16 cellular contexts compared by ENCODE assay signal in the genomic region with DNA sequence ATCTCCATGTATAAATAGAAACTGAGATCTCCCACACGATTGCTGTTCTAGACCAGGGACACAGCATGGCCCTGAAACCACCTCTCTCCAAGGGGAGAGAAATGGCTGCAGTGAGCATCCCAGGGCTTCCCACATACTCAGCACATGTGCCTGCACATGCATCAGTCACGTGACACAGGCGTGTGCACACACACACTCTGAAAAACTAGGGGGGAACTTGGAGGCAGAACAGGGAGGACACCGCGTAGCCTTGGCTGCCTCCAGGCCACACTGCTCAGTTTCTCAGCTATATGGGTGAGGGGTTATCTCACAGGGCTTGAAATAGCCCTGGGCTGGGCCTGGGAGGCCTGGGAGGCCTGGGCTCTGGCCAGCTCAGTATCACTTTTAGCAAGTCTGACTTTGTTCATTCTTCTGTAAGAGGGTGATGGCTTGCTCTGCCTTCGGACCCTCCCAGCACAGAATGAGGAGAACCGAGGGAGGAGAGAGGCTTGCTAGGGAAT.
A peak's percentile ranks its signal among the peaks of the same experiment; 100 is the strongest.
DNase-seq lines count a peak whose midpoint lies in the region; ATAC-seq and TF ChIP-seq lines count a peak whose summit lies in the region.
"Had no signal": no experiment of that assay in that cellular context is flagged by ENCODE, and none has a peak within 500 bp of the region (broad histone marks: within the 10 kb centered on the region; RNA-seq: fewer than 3 reads in every experiment).

No MANE protein-coding gene starts in this region.

- H3K27ac ChIP-seq in cardiac muscle cell = peak overlapping the region; percentile 78
- H3K27ac ChIP-seq in right lobe of liver = peak overlapping the region; percentile 64 to 91 (median 72)
- H3K27ac ChIP-seq in skeletal muscle tissue (ENCODE audit: low read depth, low read length) = peak overlapping the region; percentile 67
- H3K27ac ChIP-seq in mesenchymal stem cell (ENCODE audit: low read length, poor library complexity, severe bottlenecking) = no peak overlapping the region
- H3K27ac ChIP-seq in mammary epithelial cell (ENCODE audit: insufficient read depth, low read depth, low read length) = no peak overlapping the region
- H3K27ac ChIP-seq in CD8-positive, alpha-beta T cell (ENCODE audit: low read depth, low read length) = no peak overlapping the region
- H3K27ac ChIP-seq in sigmoid colon = no peak overlapping the region

- H2AFZ ChIP-seq in mesenchymal stem cell (ENCODE audit: low read depth, low read length) = no peak overlapping the region
- no peak overlapping the region for H2AFZ ChIP-seq in mammary epithelial cell (ENCODE audit: low read depth, low read length)

- WGBS in right lobe of liver (ENCODE audit: insufficient coverage, low coverage, low lambda C conversion rate, missing lambda C conversion rate) = 23% methylated on average over 5 of the region's 7 CpGs
- 86% methylated on average over 7 of the region's 7 CpGs for WGBS in mesenchymal stem cell
- 97% methylated on average over 7 of the region's 7 CpGs for WGBS in mammary epithelial cell (ENCODE audit: low coverage, missing lambda C conversion rate)
- 86 to 91% methylated on average over 7 of the region's 7 CpGs for WGBS in sigmoid colon, 2 donors

- no peaks in the 10 kb centered on the region; the same call in 1 of the 2 replicates for H3K36me3 Mint-ChIP-seq in WTC11
- H3K36me3 Mint-ChIP-seq in CD8-positive, alpha-beta T cell = peaks cover 16% of the 10 kb centered on the region

- BruUV-seq in mammary epithelial cell (replicated peaks; lab: Mats Ljungman, UMichigan) = no TSS peak

- POLR2A ChIA-PET in WTC11 (lab: Charles Lee) = no interaction called here
- POLR2A ChIA-PET in CD8-positive, alpha-beta T cell (lab: Charles Lee) = no interaction called here

- DNase-seq in WTC11 (ENCODE audit: low spot score) = no peak
- peak; percentile 58 to 84 for DNase-seq in cardiac muscle cell (ENCODE audit: low read depth in 1 of 2, low spot score in 1 of 2)
- DNase-seq in right lobe of liver = peak in 1 of 3 donors; percentile 62
- no peak for DNase-seq in mesenchymal stem cell
- no peak for DNase-seq in mammary epithelial cell
- DNase-seq in CD8-positive, alpha-beta T cell = no peak
- DNase-seq in sigmoid colon = no peak
- DNase-seq: activated CD4-positive, alpha-beta T cell treated with anti-CD3 and anti-CD28 coated beads for 1 hour; activated effector memory CD4-positive, alpha-beta T cell treated with Interleukin-2 at 50 U/mL for 16 hours; AML-193; amniotic stem cell; Calu3; NCI-H1048; OCI-M1; stimulated activated CD8-positive, alpha-beta memory T cell treated with anti-CD3 and anti-CD28 coated beads, Interleukin-4, amount 100 ng/mL, for 48 hours had no signal

- H3K27me3 ChIP-seq in cardiac muscle cell (no peaks in the 10 kb centered on the region), right lobe of liver (no peaks in the 10 kb centered on the region), skeletal muscle tissue (ENCODE audit: control insufficient read depth in 3 of 3, insufficient read depth in 3 of 3, low read length in 3 of 3) (no peaks in the 10 kb centered on the region), mesenchymal stem cell (ENCODE audit: control insufficient read depth in 1 of 2, insufficient read depth in 1 of 2, low read length in 2 of 2) (no peaks in the 10 kb centered on the region), mammary epithelial cell (ENCODE audit: insufficient read depth, low read length) (no peaks in the 10 kb centered on the region), sigmoid colon (no peaks in the 10 kb centered on the region)
- H3K27me3 ChIP-seq in CD8-positive, alpha-beta T cell (ENCODE audit: insufficient read depth, low read length) = no peaks in the 10 kb centered on the region

- H3K18ac ChIP-seq in mesenchymal stem cell (ENCODE audit: low read depth in 1 of 2, low read length in 2 of 2) = no peak overlapping the region

- TF ChIP-seq CTCF in WTC11 (IDR thresholded peaks at IDR 0.05) = no peak
- no peak for TF ChIP-seq CTCF in cardiac muscle cell (IDR thresholded peaks at IDR 0.05; ENCODE audit: low read depth, low read length)
- no peak for TF ChIP-seq CTCF in right lobe of liver (IDR thresholded peaks at IDR 0.05)
- TF ChIP-seq CTCF in mammary epithelial cell (conservative IDR thresholded peaks at IDR 0.05 in 1 of 2, IDR thresholded peaks at IDR 0.05 in 1 of 2; ENCODE audit: extremely low read depth in 1 of 2, insufficient read depth in 1 of 2, low read depth in 1 of 2, low read length in 2 of 2) = no peak
- no peak for TF ChIP-seq CTCF in CD8-positive, alpha-beta T cell (IDR thresholded peaks at IDR 0.05)
- TF ChIP-seq CTCF in sigmoid colon (IDR thresholded peaks at IDR 0.05) = no peak

- CTCF ChIA-PET in WTC11 (lab: Charles Lee) (interaction anchor here (0.9 to 2.4 kb wide), 5 partner anchors 9 to 193 kb away, joined by 3 to 10 read pairs (median 9); no protein-coding TSS in a partner anchor), mammary epithelial cell (lab: Charles Lee; ENCODE audit: low non-redundant PET) (no interaction called here)
- CTCF ChIA-PET in CD8-positive, alpha-beta T cell (lab: Charles Lee) = interaction anchor here (1.1 to 2.2 kb wide), 3 partner anchors 9 to 90 kb away, joined by 3 to 7 read pairs (median 3); no protein-coding TSS in a partner anchor

- no peak overlapping the region for H3K4ac ChIP-seq in mesenchymal stem cell (ENCODE audit: low read depth in 1 of 2, low read length in 2 of 2)

- H4K20me1 ChIP-seq in mammary epithelial cell (ENCODE audit: insufficient read depth, low read length) = no peaks in the 10 kb centered on the region

- H3K4me1 ChIP-seq in cardiac muscle cell (ENCODE audit: low read depth) = peaks cover 49% of the 10 kb centered on the region
- H3K4me1 ChIP-seq in right lobe of liver = peaks cover 0 to 71% (median 30%) of the 10 kb centered on the region in 4 donors
- peaks cover 45 to 52% (median 49%) of the 10 kb centered on the region in 3 donors for H3K4me1 ChIP-seq in skeletal muscle tissue (ENCODE audit: control insufficient read depth in 3 of 3, insufficient read depth in 3 of 3, low read length in 3 of 3)
- peaks cover 6% of the 10 kb centered on the region for H3K4me1 ChIP-seq in mesenchymal stem cell (ENCODE audit: control insufficient read depth, insufficient read depth, low read depth, low read length)
- no peaks in the 10 kb centered on the region for H3K4me1 ChIP-seq in mammary epithelial cell (ENCODE audit: insufficient read depth, low read length)
- no peaks in the 10 kb centered on the region for H3K4me1 ChIP-seq in CD8-positive, alpha-beta T cell (ENCODE audit: insufficient read depth, low read length)
- no peaks in the 10 kb centered on the region for H3K4me1 ChIP-seq in sigmoid colon

- no peak overlapping the region for H4K91ac ChIP-seq in mesenchymal stem cell (ENCODE audit: low read length)

- H3K79me1 ChIP-seq in mesenchymal stem cell (replicated peaks; ENCODE audit: low read length, poor library complexity, severe bottlenecking) = no peaks in the 10 kb centered on the region

- H3K4me3 Mint-ChIP-seq in WTC11 = no peak overlapping the region
- no peak overlapping the region for H3K4me3 Mint-ChIP-seq in CD8-positive, alpha-beta T cell

- no peak overlapping the region for H4K8ac ChIP-seq in mesenchymal stem cell (ENCODE audit: low read length)

- dilution Hi-C loops in mammary epithelial cell (cut with HindIII; ENCODE audit: low sequenced_read_pairs) = no loop called here

- H3K14ac ChIP-seq in mesenchymal stem cell (ENCODE audit: low read length in 2 of 2) = no peak overlapping the region

- H2BK15ac ChIP-seq in mesenchymal stem cell (ENCODE audit: low read depth, poor library complexity, severe bottlenecking) = no peak overlapping the region

- H3K4me3 ChIP-seq in cardiac muscle cell (no peak overlapping the region), right lobe of liver (no peak overlapping the region), skeletal muscle tissue (ENCODE audit: low read length in 3 of 3) (no peak overlapping the region), mesenchymal stem cell (ENCODE audit: insufficient read depth in 1 of 2, low read depth in 1 of 2, low read length in 2 of 2) (no peak overlapping the region), mammary epithelial cell (replicated peaks in 1 of 3; ENCODE audit: insufficient read depth in 1 of 3, low read depth in 2 of 3, low read length in 3 of 3) (no peak overlapping the region), sigmoid colon (no peak overlapping the region)
- H3K4me3 ChIP-seq in CD8-positive, alpha-beta T cell (ENCODE audit: low read depth, low read length) = no peak overlapping the region

- H3K36me3 ChIP-seq in cardiac muscle cell (no peaks in the 10 kb centered on the region), right lobe of liver (peaks cover 0 to 11% (median 5%) of the 10 kb centered on the region in 4 donors), skeletal muscle tissue (ENCODE audit: control insufficient read depth in 3 of 3, insufficient read depth in 3 of 3, low read length in 3 of 3) (peaks cover 7 to 13% (median 12%) of the 10 kb centered on the region in 3 donors), mesenchymal stem cell (ENCODE audit: control insufficient read depth in 1 of 2, insufficient read depth in 2 of 2, low read depth in 1 of 2, low read length in 2 of 2) (peaks cover 33 to 48% of the 10 kb centered on the region in 2 experiments), mammary epithelial cell (ENCODE audit: insufficient read depth, low read length) (no peaks in the 10 kb centered on the region), sigmoid colon (peaks cover 0 to 22% (median 3%) of the 10 kb centered on the region in 4 donors)
- no peaks in the 10 kb centered on the region for H3K36me3 ChIP-seq in CD8-positive, alpha-beta T cell (ENCODE audit: insufficient read depth, low read length)

- H2AK5ac ChIP-seq in mesenchymal stem cell (ENCODE audit: low read length, severe bottlenecking) = no peak overlapping the region

- TF ChIP-seq POLR2A in right lobe of liver (IDR thresholded peaks at IDR 0.05) (no peak), sigmoid colon (IDR thresholded peaks at IDR 0.05) (no peak)

- intact Hi-C loops in right lobe of liver (cut with DNase I) = no loop called here
- intact Hi-C loops in mammary epithelial cell (cut with micrococcal nuclease) = no loop called here
- intact Hi-C loops in CD8-positive, alpha-beta T cell (cut with DNase I, micrococcal nuclease) = no loop called here
- intact Hi-C loops in sigmoid colon (cut with DNase I) = no loop called here

- H3K4me2 ChIP-seq in mesenchymal stem cell (ENCODE audit: low read length, poor library complexity, severe bottlenecking) = no peak overlapping the region
- H3K4me2 ChIP-seq in mammary epithelial cell (ENCODE audit: insufficient read depth, low read depth, low read length) = no peak overlapping the region

- H3K27ac Mint-ChIP-seq in WTC11 = peak overlapping the region; percentile 39; the same call in 1 of the 2 replicates
- H3K27ac Mint-ChIP-seq in CD8-positive, alpha-beta T cell = no peak overlapping the region

- H3K23ac ChIP-seq in mesenchymal stem cell (ENCODE audit: low read length in 2 of 2) = no peak overlapping the region

- in situ Hi-C loops in mammary epithelial cell (cut with MboI; ENCODE audit: low sequenced_read_pairs in 2 of 2) = loop anchor here in 1 of 2 donors (25.0 kb wide), 1 partner anchor 178 kb away; no protein-coding TSS in a partner anchor

- no peak overlapping the region for H2BK120ac ChIP-seq in mesenchymal stem cell (ENCODE audit: low read depth, low read length)

- no peaks in the 10 kb centered on the region for H3K9me3 Mint-ChIP-seq in WTC11
- no peaks in the 10 kb centered on the region for H3K9me3 Mint-ChIP-seq in CD8-positive, alpha-beta T cell

- no peak for TF ChIP-seq EP300 in sigmoid colon (IDR thresholded peaks at IDR 0.05)

- H3K9ac ChIP-seq in skeletal muscle tissue (ENCODE audit: low read depth in 1 of 3, low read length in 3 of 3) (peak overlapping the region in 2 of 3 donors; percentile 61 to 62), mesenchymal stem cell (ENCODE audit: low read length) (no peak overlapping the region), mammary epithelial cell (ENCODE audit: insufficient read depth, low read length) (no peak overlapping the region)

- H2BK12ac ChIP-seq in mesenchymal stem cell (ENCODE audit: low read length in 2 of 2) = no peak overlapping the region

- no peak for ATAC-seq in WTC11
- peak; percentile 10 to 58 (median 32) for ATAC-seq in right lobe of liver
- no peak for ATAC-seq in CD8-positive, alpha-beta T cell

- H2BK5ac ChIP-seq in mesenchymal stem cell (ENCODE audit: low read depth, low read length, poor library complexity, severe bottlenecking) = no peak overlapping the region

- H3K79me2 ChIP-seq in mammary epithelial cell (ENCODE audit: insufficient read depth, low read length) = no peaks in the 10 kb centered on the region

- H3K9me3 ChIP-seq in cardiac muscle cell (ENCODE audit: low read depth) (no peaks in the 10 kb centered on the region), right lobe of liver (no peaks in the 10 kb centered on the region), skeletal muscle tissue (ENCODE audit: control insufficient read depth in 3 of 3, low read length in 3 of 3) (no peaks in the 10 kb centered on the region), mesenchymal stem cell (ENCODE audit: control insufficient read depth, low read length) (no peaks in the 10 kb centered on the region), mammary epithelial cell (replicated peaks; ENCODE audit: insufficient read depth, low read length) (no peaks in the 10 kb centered on the region), sigmoid colon (no peaks in the 10 kb centered on the region)
- H3K9me3 ChIP-seq in CD8-positive, alpha-beta T cell (ENCODE audit: low read length) = no peaks in the 10 kb centered on the region

- peaks cover 13% of the 10 kb centered on the region for H3K4me1 Mint-ChIP-seq in WTC11
- no peaks in the 10 kb centered on the region for H3K4me1 Mint-ChIP-seq in CD8-positive, alpha-beta T cell (ENCODE audit: low read depth)

- H3K27me3 Mint-ChIP-seq in WTC11 (ENCODE audit: low read depth) = no peaks in the 10 kb centered on the region
- no peaks in the 10 kb centered on the region for H3K27me3 Mint-ChIP-seq in CD8-positive, alpha-beta T cell (ENCODE audit: low read depth)

Comparison
In these comparisons a context has a peak if more than half of its experiments do, and no peak if none do; other contexts are left out.
1. ATAC-seq: peak in right lobe of liver (4 of 4); none in WTC11 (single experiment) and CD8-positive, alpha-beta T cell (single experiment).
2. DNase-seq: peak in cardiac muscle cell (2 of 2); none in WTC11 (single experiment), mesenchymal stem cell (single experiment), mammary epithelial cell (single experiment), CD8-positive, alpha-beta T cell (0 of 7) and sigmoid colon (single experiment).
3. H3K27ac ChIP-seq: peak in cardiac muscle cell (single experiment), right lobe of liver (3 of 3) and skeletal muscle tissue (single experiment); none in mesenchymal stem cell (single experiment), mammary epithelial cell (single experiment), CD8-positive, alpha-beta T cell (single experiment) and sigmoid colon (0 of 4).
4. H3K9ac ChIP-seq: peak in skeletal muscle tissue (2 of 3); none in mesenchymal stem cell (single experiment) and mammary epithelial cell (single experiment).